ENCODE assay signal across 27 cellular contexts in genomic region chr10:22473044-22473443, GRCh38.
"Had no signal": no experiment of that assay in that cellular context is flagged by ENCODE, and none has a peak within 500 bp of the region (broad histone marks: within the 10 kb centered on the region; RNA-seq: fewer than 3 reads in every experiment).

No MANE protein-coding gene starts in this region.

- H3K4me2 ChIP-seq: neural progenitor cell had no signal

- H3K4me3 ChIP-seq: coronary artery, esophagus squamous epithelium, heart right ventricle, left lung, neural progenitor cell, prostate gland, sigmoid colon, suprapubic skin, vagina had no signal

- H3K9ac ChIP-seq: neural progenitor cell had no signal

- ATAC-seq: effector memory CD8-positive, alpha-beta T cell; heart right ventricle; left cardiac atrium; left lung; naive thymus-derived CD4-positive, alpha-beta T cell; right cardiac atrium; stimulated activated naive CD8-positive, alpha-beta T cell treated with anti-CD3 and anti-CD28 coated beads, Interleukin-15, amount 100 ng/mL, for 72 hours had no signal

- FAIRE-seq: endometrium, islet of Langerhans, small intestine had no signal

- H3K27ac ChIP-seq: coronary artery, esophagus squamous epithelium, heart right ventricle, left lung, neural progenitor cell, prostate gland, sigmoid colon, suprapubic skin, vagina had no signal

- H3K27me3 ChIP-seq: vagina had no signal

- H2AFZ ChIP-seq: neural progenitor cell had no signal

- H3K9me3 ChIP-seq: esophagus squamous epithelium, heart right ventricle, left lung, prostate gland, sigmoid colon, suprapubic skin, vagina had no signal

- H3K36me3 ChIP-seq: esophagus squamous epithelium, heart right ventricle, left lung, neural progenitor cell, prostate gland, sigmoid colon, suprapubic skin, vagina had no signal

- DNase-seq: dermis blood vessel endothelial cell; effector memory CD8-positive, alpha-beta T cell; erythroblast; esophagus squamous epithelium; foreskin melanocyte; glutamatergic neuron; heart right ventricle; hippocampal formation; left cardiac atrium; left lung; mesenchymal stem cell; naive thymus-derived CD4-positive, alpha-beta T cell; right cardiac atrium; sigmoid colon; small intestine; stimulated activated CD4-positive, alpha-beta T cell treated with anti-CD3 and anti-CD28 coated beads, Interleukin-1b, Interleukin-23, amount 100 ng/mL, for 48 hours; stimulated activated CD4-positive, alpha-beta T cell treated with anti-CD3 and anti-CD28 coated beads, Interleukin-4, amount 100 ng/mL, for 1 hour; stimulated activated CD8-positive, alpha-beta memory T cell treated with anti-CD3 and anti-CD28 coated beads, Interleukin-4, amount 100 ng/mL, for 48 hours; stimulated activated naive CD4-positive, alpha-beta T cell; stimulated activated naive CD8-positive, alpha-beta T cell treated with anti-CD3 and anti-CD28 coated beads, Interleukin-15, amount 100 ng/mL, for 72 hours had no signal
